4 cellular contexts compared by ENCODE assay signal in the genomic region with DNA sequence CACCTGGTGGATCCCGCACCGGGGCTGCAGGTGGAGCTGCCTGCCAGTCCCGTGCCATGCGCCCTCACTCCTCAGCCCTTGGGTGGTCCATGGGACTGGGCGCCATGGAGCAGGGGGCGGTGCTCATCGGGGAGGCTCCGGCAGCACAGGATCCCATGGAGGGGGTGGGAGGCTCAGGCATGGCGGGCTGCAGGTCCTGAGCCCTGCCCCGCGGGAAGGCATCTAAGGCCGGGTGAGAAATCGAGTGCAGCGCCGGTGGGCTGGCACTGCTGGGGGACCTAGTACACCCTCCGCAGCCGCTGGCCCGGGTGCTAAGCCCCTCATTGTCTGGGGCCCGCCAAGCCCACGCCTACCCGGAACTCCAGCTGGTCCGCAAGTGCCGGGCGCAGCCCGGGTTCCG. TPM values are rescaled to one million over a fixed set of nuclear protein-coding genes. Genes with fewer than 3 reads are reported as not detected.
"Had no signal": no experiment of that assay in that cellular context is flagged by ENCODE, and none has a peak within 500 bp of the region (broad histone marks: within the 10 kb centered on the region; RNA-seq: fewer than 3 reads in every experiment).

No MANE protein-coding gene starts in this region.

RNA-seq across cellular contexts. Expression of a gene that starts 13.6 kb away (rescaled TPM):
- total RNA-seq: LHCN-M2, M059J, MCF 10A, NCI-H460 had no signal

RNA-seq across cellular contexts. Expression of a gene that starts 35.3 kb away (rescaled TPM):
- total RNA-seq: M059J, MCF 10A had no signal

RNA-seq across cellular contexts. Expression of a gene that starts 59.4 kb away (rescaled TPM):
- total RNA-seq: LHCN-M2, M059J, MCF 10A, NCI-H460 had no signal
